16 cellular contexts compared by ENCODE assay signal in genomic region chr6:131390322-131390721, GRCh38.
DNase-seq lines count a peak whose midpoint lies in the region; ATAC-seq, FAIRE-seq and TF ChIP-seq lines count a peak whose summit lies in the region.
"Had no signal": no experiment of that assay in that cellular context is flagged by ENCODE, and none has a peak within 500 bp of the region (broad histone marks: within the 10 kb centered on the region; RNA-seq: fewer than 3 reads in every experiment).

No MANE protein-coding gene starts in this region.

- no peaks in the 10 kb centered on the region for H3K27me3 Mint-ChIP-seq in activated naive CD8-positive, alpha-beta T cell treated with anti-CD3 and anti-CD28 coated beads, Interleukin-2, amount 50 U/mL, for 24 hours
- H3K27me3 Mint-ChIP-seq: CD4-positive, alpha-beta memory T cell had no signal

- H3K27ac ChIP-seq in small intestine (ENCODE audit: low read depth in 1 of 2, low read length in 1 of 2) = no peak overlapping the region
- H3K27ac ChIP-seq: GM23248 had no signal

- WGBS in small intestine, 3 donors = 41 to 68% (median 55%) methylated on average over 5 of the region's 5 CpGs
- 87 to 90% methylated on average over 5 of the region's 5 CpGs for WGBS in lower leg skin, 2 donors

- TF ChIP-seq POLR2A in lower leg skin (IDR thresholded peaks at IDR 0.05) = no peak

- no peaks in the 10 kb centered on the region for H3K36me3 ChIP-seq in small intestine (ENCODE audit: control insufficient read depth in 2 of 2, insufficient read depth in 2 of 2, low read length in 2 of 2)

- no peak for TF ChIP-seq CTCF in lower leg skin (IDR thresholded peaks at IDR 0.05)

- H3K9me3 Mint-ChIP-seq in activated naive CD8-positive, alpha-beta T cell treated with anti-CD3 and anti-CD28 coated beads, Interleukin-2, amount 50 U/mL, for 24 hours = peaks cover 23% of the 10 kb centered on the region

- FAIRE-seq in HTR-8/SVneo (lab: Jason Lieb, UNC) (peak; percentile 28), small intestine (lab: Jason Lieb, UNC) (no peak)
- FAIRE-seq: G401.6, GM12892 had no signal

- H3K4me1 ChIP-seq in small intestine (ENCODE audit: control insufficient read depth in 2 of 2, insufficient read depth in 1 of 2, low read depth in 1 of 2, low read length in 1 of 2) = no peaks in the 10 kb centered on the region
- H3K4me1 ChIP-seq: Caco-2 had no signal

- DNase-seq in HTR-8/SVneo (ENCODE audit: insufficient read length, low spot score) = no peak
- DNase-seq in left colon = no peak
- DNase-seq in small intestine = peak; percentile 71
- no peak for DNase-seq in lower leg skin (ENCODE audit: low spot score in 2 of 2)
- no peak for DNase-seq in activated naive CD8-positive, alpha-beta T cell treated with anti-CD3 and anti-CD28 coated beads, Interleukin-2, amount 50 U/mL, for 24 hours
- DNase-seq: C1 segment of cervical spinal cord; CD4-positive, alpha-beta memory T cell; DMS153; DND-41; GM23248; H9 had no signal

- H3K27me3 ChIP-seq in small intestine (ENCODE audit: control insufficient read depth in 2 of 2, insufficient read depth in 2 of 2, low read length in 2 of 2) = no peaks in the 10 kb centered on the region

- ATAC-seq in left colon (peak; percentile 96), GM21367 (IDR thresholded peaks at IDR 0.05; ENCODE audit: unreplicated experiment) (no peak)
- no peak for ATAC-seq in activated naive CD8-positive, alpha-beta T cell treated with anti-CD3 and anti-CD28 coated beads, Interleukin-2, amount 50 U/mL, for 24 hours
- ATAC-seq: HCT116 had no signal

- no peak overlapping the region for H3K27ac Mint-ChIP-seq in activated naive CD8-positive, alpha-beta T cell treated with anti-CD3 and anti-CD28 coated beads, Interleukin-2, amount 50 U/mL, for 24 hours
- H3K27ac Mint-ChIP-seq: H9 had no signal

- H3K9me3 ChIP-seq in small intestine (ENCODE audit: control insufficient read depth, low read depth) = no peaks in the 10 kb centered on the region
- H3K9me3 ChIP-seq: Caco-2 had no signal

- H3K4me1 Mint-ChIP-seq in activated naive CD8-positive, alpha-beta T cell treated with anti-CD3 and anti-CD28 coated beads, Interleukin-2, amount 50 U/mL, for 24 hours = peaks cover 6% of the 10 kb centered on the region

- intact Hi-C loops in left colon (cut with DNase I, micrococcal nuclease) (no loop called here), lower leg skin (cut with DNase I; ENCODE audit: low total_unique reads) (no loop called here)

- no peak overlapping the region for H3K4me3 Mint-ChIP-seq in activated naive CD8-positive, alpha-beta T cell treated with anti-CD3 and anti-CD28 coated beads, Interleukin-2, amount 50 U/mL, for 24 hours
- H3K4me3 Mint-ChIP-seq: CD4-positive, alpha-beta memory T cell; H9 had no signal

- H3K36me3 Mint-ChIP-seq in activated naive CD8-positive, alpha-beta T cell treated with anti-CD3 and anti-CD28 coated beads, Interleukin-2, amount 50 U/mL, for 24 hours (ENCODE audit: low read depth) = peaks cover 9% of the 10 kb centered on the region

- no peak overlapping the region for H3K4me3 ChIP-seq in small intestine (ENCODE audit: low read depth in 1 of 2, low read length in 2 of 2)
- no peak overlapping the region for H3K4me3 ChIP-seq in lower leg skin (ENCODE audit: low read depth, poor library complexity, severe bottlenecking)
- H3K4me3 ChIP-seq: GM23248 had no signal
